ENCODE assay signal across 16 cellular contexts in genomic region chr4:143581331-143581961, GRCh38.
DNase-seq lines count a peak whose midpoint lies in the region; ATAC-seq, FAIRE-seq and TF ChIP-seq lines count a peak whose summit lies in the region.
"Had no signal": no experiment of that assay in that cellular context is flagged by ENCODE, and none has a peak within 500 bp of the region (broad histone marks: within the 10 kb centered on the region; RNA-seq: fewer than 3 reads in every experiment).

No MANE protein-coding gene starts in this region.

- TF ChIP-seq POLR2A in K562 (conservative IDR thresholded peaks at IDR 0.05), result no peak

- H2AFZ ChIP-seq in K562 (ENCODE audit: low read depth, low read length) (0 out of 2 replicates have a peak overlapping the region, but pooled peaks have one; percentile 16), mammary epithelial cell (ENCODE audit: low read depth, low read length) (no peak overlapping the region)
- H2AFZ ChIP-seq: PC-9 had no signal

- no peak overlapping the region for H3K27ac ChIP-seq in K562 (ENCODE audit: extremely low read depth, low read depth, low read length)
- no peak overlapping the region for H3K27ac ChIP-seq in mammary epithelial cell (ENCODE audit: insufficient read depth, low read depth, low read length)
- H3K27ac ChIP-seq: PC-9, spleen had no signal

- 0 out of 4 replicates have a peak, but pooled peaks of 1 of the 2 experiments have one; percentile 17 for TF ChIP-seq RAD21 in K562 (CRISPR knock-in tag; conservative IDR thresholded peaks at IDR 0.05 in 1 of 2, IDR thresholded peaks at IDR 0.05 in 1 of 2)

- H3K9me3 ChIP-seq in K562 (replicated peaks; ENCODE audit: control insufficient read depth, insufficient read depth, low read depth, low read length), result 0 out of 2 replicates have a peak, but pooled peaks cover 4% of the 10 kb centered on the region
- no peaks in the 10 kb centered on the region for H3K9me3 ChIP-seq in mammary epithelial cell (replicated peaks; ENCODE audit: insufficient read depth, low read length)

- H3K27me3 ChIP-seq in K562 (ENCODE audit: control insufficient read depth in 2 of 2, insufficient read depth in 2 of 2, low read length in 2 of 2), result peaks cover 3 to 26% of the 10 kb centered on the region in 2 experiments; a peak in 3 of 5 replicates
- peaks cover 7% of the 10 kb centered on the region for H3K27me3 ChIP-seq in mammary epithelial cell (ENCODE audit: insufficient read depth, low read length)
- H3K27me3 ChIP-seq: spleen had no signal

- in situ Hi-C loops in K562 (cut with MboI), result no loop called here
- in situ Hi-C loops in mammary epithelial cell (cut with MboI; ENCODE audit: low sequenced_read_pairs in 2 of 2), result no loop called here

- POLR2A ChIA-PET in K562 (lab: Yijun Ruan, JAX), result interaction anchor here (0.7 kb wide), 1 partner anchor 10 kb away, joined by 3 read pairs; no protein-coding TSS in a partner anchor

- H3K4me3 ChIP-seq in K562, result no peak overlapping the region
- no peak overlapping the region for H3K4me3 ChIP-seq in mammary epithelial cell (replicated peaks in 1 of 3; ENCODE audit: insufficient read depth in 1 of 3, low read depth in 2 of 3, low read length in 3 of 3)
- H3K4me3 ChIP-seq: PC-9, spleen had no signal

- intact Hi-C loops in K562 (cut with micrococcal nuclease), result no loop called here
- intact Hi-C loops in mammary epithelial cell (cut with micrococcal nuclease), result no loop called here

- DNase-seq in ELF-1 (ENCODE audit: low read depth, low spot score) (peak; percentile 65), NCI-H1105 (lab: John Stamatoyannopoulos, UW) (peak; percentile 30), K562 (ENCODE audit: extremely low read depth in 1 of 4, low spot score in 3 of 4) (no peak), medulla oblongata (ENCODE audit: extremely low spot score) (peak; percentile 10), NCI-H146 treated with DMSO at 0.1 percent for 48 hours (lab: John Stamatoyannopoulos, UW; ENCODE audit: unreplicated experiment) (no peak), mammary epithelial cell (no peak), kidney glomerular epithelial cell (lab: John Stamatoyannopoulos, UW) (no peak)
- DNase-seq: activated effector memory CD4-positive, alpha-beta T cell treated with anti-CD3 and anti-CD28 coated beads, Interleukin-2, amount 50 U/mL, for 16 hours; cortex of kidney; NCI-H2081 treated with DMSO at 0.1 percent for 48 hours; PC-9; spleen; stimulated activated CD4-positive, alpha-beta T cell treated with anti-CD3 and anti-CD28 coated beads, Interleukin-4, amount 100 ng/mL, for 4 hours; stimulated activated naive CD8-positive, alpha-beta T cell treated with anti-CD3 and anti-CD28 coated beads, Interleukin-15, amount 100 ng/mL, for 72 hours; T-helper 17 cell; trophoblast cell had no signal

- H3K4me2 ChIP-seq in K562 (ENCODE audit: insufficient read depth, low read length) (no peak overlapping the region), mammary epithelial cell (ENCODE audit: insufficient read depth, low read depth, low read length) (no peak overlapping the region)
- H3K4me2 ChIP-seq: PC-9 had no signal

- H4K20me1 ChIP-seq in K562 (replicated peaks; ENCODE audit: control insufficient read depth, insufficient read depth, low read length), result no peaks in the 10 kb centered on the region
- H4K20me1 ChIP-seq in mammary epithelial cell (ENCODE audit: insufficient read depth, low read length), result no peaks in the 10 kb centered on the region

- no peak for TF ChIP-seq EP300 in K562 (IDR thresholded peaks at IDR 0.05; ENCODE audit: low read length)

- 6% methylated on average over 3 of the region's 3 CpGs for WGBS in K562 (ENCODE audit: insufficient coverage, low coverage, missing lambda C conversion rate)
- 60% methylated on average over 1 of the region's 3 CpGs for WGBS in mammary epithelial cell (ENCODE audit: low coverage, missing lambda C conversion rate)

- no peaks in the 10 kb centered on the region for H3K9me1 ChIP-seq in K562 (ENCODE audit: control insufficient read depth, insufficient read depth, low read length)

- H3K79me2 ChIP-seq in K562 (ENCODE audit: control insufficient read depth, insufficient read depth, low read length) (no peaks in the 10 kb centered on the region), mammary epithelial cell (ENCODE audit: insufficient read depth, low read length) (no peaks in the 10 kb centered on the region)

- 0 out of 6 replicates have a peak, but pooled peaks of 1 of the 3 experiments have one; percentile 13 for TF ChIP-seq CTCF in K562 (IDR thresholded peaks at IDR 0.05 in 2 of 3, conservative IDR thresholded peaks at IDR 0.05 in 1 of 3; ENCODE audit: insufficient read depth in 2 of 3, low read depth in 1 of 3, low read length in 3 of 3)
- TF ChIP-seq CTCF in mammary epithelial cell (conservative IDR thresholded peaks at IDR 0.05 in 1 of 2, IDR thresholded peaks at IDR 0.05 in 1 of 2; ENCODE audit: extremely low read depth in 1 of 2, insufficient read depth in 1 of 2, low read depth in 1 of 2, low read length in 2 of 2), result no peak

- H3K9ac ChIP-seq in K562 (ENCODE audit: insufficient read depth in 1 of 2, low read depth in 2 of 2, low read length in 2 of 2), result no peak overlapping the region
- no peak overlapping the region for H3K9ac ChIP-seq in mammary epithelial cell (ENCODE audit: insufficient read depth, low read length)

- no peaks in the 10 kb centered on the region for H3K4me1 ChIP-seq in K562 (replicated peaks in 1 of 2; ENCODE audit: control insufficient read depth in 2 of 2, insufficient read depth in 2 of 2, low read length in 2 of 2)
- H3K4me1 ChIP-seq in mammary epithelial cell (ENCODE audit: insufficient read depth, low read length), result no peaks in the 10 kb centered on the region
- H3K4me1 ChIP-seq: spleen had no signal

- FAIRE-seq in K562 (lab: Jason Lieb, UNC), result no peak

- ATAC-seq in K562, result peak; percentile 69
- ATAC-seq: stimulated activated naive CD8-positive, alpha-beta T cell treated with anti-CD3 and anti-CD28 coated beads, Interleukin-15, amount 100 ng/mL, for 72 hours; T-helper 17 cell had no signal

- CTCF ChIA-PET in K562 (lab: Yijun Ruan, JAX; ENCODE audit: low intra/inter-chr PET ratio) (no interaction called here), mammary epithelial cell (lab: Charles Lee; ENCODE audit: low non-redundant PET) (no interaction called here)

- H3K36me3 ChIP-seq in K562 (ENCODE audit: control insufficient read depth, insufficient read depth, low read length) (no peaks in the 10 kb centered on the region), mammary epithelial cell (ENCODE audit: insufficient read depth, low read length) (no peaks in the 10 kb centered on the region)
- H3K36me3 ChIP-seq: spleen had no signal

- BruUV-seq in K562 (replicated peaks; lab: Mats Ljungman, UMichigan) (no TSS peak), mammary epithelial cell (replicated peaks; lab: Mats Ljungman, UMichigan) (no TSS peak)

- dilution Hi-C loops in mammary epithelial cell (cut with HindIII; ENCODE audit: low sequenced_read_pairs), result no loop called here

TF ChIP-seq in K562, 482 proteins besides CTCF, POLR2A, EP300 and RAD21:
- TF ChIP-seq ZNF785 (CRISPR knock-in tag; IDR thresholded peaks at IDR 0.05) (no peak), SMC3 (conservative IDR thresholded peaks at IDR 0.05; ENCODE audit: insufficient read depth, low read depth, low read length) (0 out of 2 replicates have a peak, but pooled peaks have one; percentile 5)

Comparison
In these comparisons a context has a peak if more than half of its experiments do, and no peak if none do; other contexts are left out.
1. DNase-seq: peak in ELF-1 (single experiment), NCI-H1105 (single experiment) and medulla oblongata (single experiment); none in K562 (0 of 4), NCI-H146 treated with DMSO at 0.1 percent for 48 hours (single experiment), mammary epithelial cell (single experiment) and kidney glomerular epithelial cell (single experiment).